Comparison of ENCODE assay signal across 18 cellular contexts in the genomic region with DNA sequence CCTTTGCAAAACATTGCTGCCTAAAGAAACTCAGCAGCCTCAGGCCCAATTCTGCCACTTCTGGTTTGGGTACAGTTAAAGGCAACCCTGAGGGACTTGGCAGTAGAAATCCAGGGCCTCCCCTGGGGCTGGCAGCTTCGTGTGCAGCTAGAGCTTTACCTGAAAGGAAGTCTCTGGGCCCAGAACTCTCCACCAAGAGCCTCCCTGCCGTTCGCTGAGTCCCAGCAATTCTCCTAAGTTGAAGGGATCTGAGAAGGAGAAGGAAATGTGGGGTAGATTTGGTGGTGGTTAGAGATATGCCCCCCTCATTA. TPM values are rescaled to one million over a fixed set of nuclear protein-coding genes. Genes with fewer than 3 reads are reported as not detected.
DNase-seq lines count a peak whose midpoint lies in the region; ATAC-seq and TF ChIP-seq lines count a peak whose summit lies in the region.
"Had no signal": no experiment of that assay in that cellular context is flagged by ENCODE, and none has a peak within 500 bp of the region (broad histone marks: within the 10 kb centered on the region; RNA-seq: fewer than 3 reads in every experiment).

No MANE protein-coding gene starts in this region.

- CTCF ChIA-PET in Calu3 (lab: Charles Lee): no interaction called here

- H3K4me1 ChIP-seq in right atrium auricular region: peaks cover 0 to 18% of the 10 kb centered on the region in 2 donors
- H3K4me1 ChIP-seq in right cardiac atrium (ENCODE audit: control insufficient read depth, insufficient read depth, low read length): no peaks in the 10 kb centered on the region
- no peaks in the 10 kb centered on the region for H3K4me1 ChIP-seq in upper lobe of right lung

- H3K9me3 Mint-ChIP-seq in activated naive CD8-positive, alpha-beta T cell treated with anti-CD3 and anti-CD28 coated beads, Interleukin-2, amount 50 U/mL, for 24 hours: no peaks in the 10 kb centered on the region
- H3K9me3 Mint-ChIP-seq in naive B cell (no peaks in the 10 kb centered on the region), Calu3 (ENCODE audit: low read depth, unreplicated experiment) (no peaks in the 10 kb centered on the region)
- H3K9me3 Mint-ChIP-seq: neural progenitor cell had no signal

- no peak for ATAC-seq in right cardiac atrium
- ATAC-seq in activated naive CD8-positive, alpha-beta T cell treated with anti-CD3 and anti-CD28 coated beads, Interleukin-2, amount 50 U/mL, for 24 hours: no peak
- ATAC-seq in naive B cell (ENCODE audit: low read depth in 2 of 2): peak in 1 of 2 donors; percentile 20
- no peak for ATAC-seq in upper lobe of right lung

- WGBS in right cardiac atrium: 58% methylated on average over 3 of the region's 3 CpGs

- H3K4me3 ChIP-seq in right atrium auricular region (no peak overlapping the region), right cardiac atrium (ENCODE audit: low read length) (no peak overlapping the region), upper lobe of right lung (no peak overlapping the region), coronary artery (no peak overlapping the region)
- H3K4me3 ChIP-seq: neural progenitor cell had no signal

- H3K4me3 Mint-ChIP-seq in activated naive CD8-positive, alpha-beta T cell treated with anti-CD3 and anti-CD28 coated beads, Interleukin-2, amount 50 U/mL, for 24 hours: no peak overlapping the region
- peak overlapping the region in 2 of 8 donors; percentile 30 to 50 for H3K4me3 Mint-ChIP-seq in naive B cell
- no peak overlapping the region for H3K4me3 Mint-ChIP-seq in Calu3 (ENCODE audit: low read depth, unreplicated experiment)
- H3K4me3 Mint-ChIP-seq: neural progenitor cell had no signal

- H3K4me1 Mint-ChIP-seq in activated naive CD8-positive, alpha-beta T cell treated with anti-CD3 and anti-CD28 coated beads, Interleukin-2, amount 50 U/mL, for 24 hours: peaks cover 25% of the 10 kb centered on the region
- H3K4me1 Mint-ChIP-seq in naive B cell (peaks cover 34 to 47% (median 44%) of the 10 kb centered on the region in 3 donors), Calu3 (ENCODE audit: low read depth, unreplicated experiment) (no peaks in the 10 kb centered on the region)

- H3K36me3 ChIP-seq in right atrium auricular region (peaks cover 19% of the 10 kb centered on the region), upper lobe of right lung (peaks cover 41% of the 10 kb centered on the region)
- H3K36me3 ChIP-seq: neural progenitor cell had no signal

- H3K9me3 ChIP-seq in right atrium auricular region: no peaks in the 10 kb centered on the region
- no peaks in the 10 kb centered on the region for H3K9me3 ChIP-seq in right cardiac atrium (ENCODE audit: control insufficient read depth, low read length)
- no peaks in the 10 kb centered on the region for H3K9me3 ChIP-seq in upper lobe of right lung

- peaks cover 22% of the 10 kb centered on the region for H3K36me3 Mint-ChIP-seq in activated naive CD8-positive, alpha-beta T cell treated with anti-CD3 and anti-CD28 coated beads, Interleukin-2, amount 50 U/mL, for 24 hours (ENCODE audit: low read depth)
- H3K36me3 Mint-ChIP-seq in naive B cell (peaks cover 20 to 21% of the 10 kb centered on the region in 2 donors), Calu3 (ENCODE audit: insufficient read depth, unreplicated experiment) (peaks cover 67% of the 10 kb centered on the region)

- intact Hi-C loops in right cardiac atrium (cut with DNase I): no loop called here
- intact Hi-C loops in upper lobe of right lung (cut with DNase I): no loop called here
- intact Hi-C loops in Calu3 (cut with micrococcal nuclease; ENCODE audit: unreplicated experiment): no loop called here

- H3K27ac ChIP-seq in right atrium auricular region (peak overlapping the region; percentile 51 to 71), right cardiac atrium (ENCODE audit: low read length) (no peak overlapping the region), upper lobe of right lung (peak overlapping the region; percentile 30), coronary artery (peak overlapping the region in 1 of 2 donors; percentile 68)
- H3K27ac ChIP-seq: neural progenitor cell had no signal

- H3K27me3 ChIP-seq in right atrium auricular region (no peaks in the 10 kb centered on the region), right cardiac atrium (ENCODE audit: control insufficient read depth, insufficient read depth) (no peaks in the 10 kb centered on the region), upper lobe of right lung (no peaks in the 10 kb centered on the region)
- H3K27me3 ChIP-seq: neural progenitor cell had no signal

- peak overlapping the region; percentile 8 for H3K27ac Mint-ChIP-seq in activated naive CD8-positive, alpha-beta T cell treated with anti-CD3 and anti-CD28 coated beads, Interleukin-2, amount 50 U/mL, for 24 hours
- H3K27ac Mint-ChIP-seq in naive B cell: peak overlapping the region in 4 of 6 donors; percentile 20 to 83 (median 64)
- H3K27ac Mint-ChIP-seq in Calu3 (ENCODE audit: unreplicated experiment): no peak overlapping the region

- no peaks in the 10 kb centered on the region for H3K27me3 Mint-ChIP-seq in activated naive CD8-positive, alpha-beta T cell treated with anti-CD3 and anti-CD28 coated beads, Interleukin-2, amount 50 U/mL, for 24 hours
- H3K27me3 Mint-ChIP-seq in naive B cell: no peaks in the 10 kb centered on the region
- no peaks in the 10 kb centered on the region for H3K27me3 Mint-ChIP-seq in Calu3 (ENCODE audit: unreplicated experiment)

- TF ChIP-seq CTCF in right atrium auricular region (IDR thresholded peaks at IDR 0.05) (no peak), upper lobe of right lung (IDR thresholded peaks at IDR 0.05) (no peak), Calu3 (IDR thresholded peaks at IDR 0.05; ENCODE audit: unreplicated experiment) (no peak), coronary artery (IDR thresholded peaks at IDR 0.05) (no peak)

- BruUV-seq in Calu3 (replicated peaks; lab: Mats Ljungman, UMichigan): no TSS peak

- DNase-seq in right atrium auricular region (ENCODE audit: low spot score): no peak
- DNase-seq in right cardiac atrium: no peak
- no peak for DNase-seq in activated naive CD8-positive, alpha-beta T cell treated with anti-CD3 and anti-CD28 coated beads, Interleukin-2, amount 50 U/mL, for 24 hours
- no peak for DNase-seq in naive B cell
- no peak for DNase-seq in upper lobe of right lung
- DNase-seq in stimulated activated CD8-positive, alpha-beta memory T cell treated with anti-CD3 and anti-CD28 coated beads, Interleukin-4, amount 100 ng/mL, for 48 hours: no peak
- DNase-seq in Calu3: no peak
- DNase-seq in coronary artery (ENCODE audit: low spot score): no peak
- DNase-seq: activated CD8-positive, alpha-beta memory T cell treated with anti-CD3 and anti-CD28 coated beads for 24 hours; activated gamma-delta T cell; effector CD4-positive, alpha-beta T cell; NCI-H1092 treated with DMSO at 0.1 percent for 48 hours; SIG-M5; stimulated activated CD4-positive, alpha-beta T cell treated with anti-CD3 and anti-CD28 coated beads, Interleukin-4, amount 100 ng/mL, for 1 hour had no signal

RNA-seq across cellular contexts. Expression of gene STH, which starts 27.7 kb away (rescaled TPM):
- not detected for total RNA-seq in right atrium auricular region
- total RNA-seq in right cardiac atrium: not detected
- polyA plus RNA-seq in right cardiac atrium: not detected
- polyA plus RNA-seq in naive B cell (ENCODE audit: low read depth in 6 of 6): not detected
- not detected for total RNA-seq in upper lobe of right lung
- not detected in 2 replicates for total RNA-seq in Calu3 (2022)
- total RNA-seq: H4, lower leg skin, urinary bladder had no signal
- polyA plus RNA-seq: urinary bladder had no signal
